In genomic region chr2:222891890-222892289, GRCh38 we compare ENCODE assay signal across 1 cellular context.
TF ChIP-seq lines count a peak whose summit lies in the region.

No MANE protein-coding gene starts in this region.

TF ChIP-seq in SK-N-SH, 30 proteins besides CTCF, POLR2A, EP300 and RAD21 (continued from another document):
- TF ChIP-seq, protein P1, sequence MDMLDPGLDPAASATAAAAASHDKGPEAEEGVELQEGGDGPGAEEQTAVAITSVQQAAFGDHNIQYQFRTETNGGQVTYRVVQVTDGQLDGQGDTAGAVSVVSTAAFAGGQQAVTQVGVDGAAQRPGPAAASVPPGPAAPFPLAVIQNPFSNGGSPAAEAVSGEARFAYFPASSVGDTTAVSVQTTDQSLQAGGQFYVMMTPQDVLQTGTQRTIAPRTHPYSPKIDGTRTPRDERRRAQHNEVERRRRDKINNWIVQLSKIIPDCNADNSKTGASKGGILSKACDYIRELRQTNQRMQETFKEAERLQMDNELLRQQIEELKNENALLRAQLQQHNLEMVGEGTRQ (IDR thresholded peaks at IDR 0.05; ENCODE audit: borderline replicate concordance, low read depth, low read length): no peak
TF ChIP-seq in SK-N-SH: peak in this region for 0.
